Comparison of ENCODE assay signal across 10 cellular contexts in the genomic region with DNA sequence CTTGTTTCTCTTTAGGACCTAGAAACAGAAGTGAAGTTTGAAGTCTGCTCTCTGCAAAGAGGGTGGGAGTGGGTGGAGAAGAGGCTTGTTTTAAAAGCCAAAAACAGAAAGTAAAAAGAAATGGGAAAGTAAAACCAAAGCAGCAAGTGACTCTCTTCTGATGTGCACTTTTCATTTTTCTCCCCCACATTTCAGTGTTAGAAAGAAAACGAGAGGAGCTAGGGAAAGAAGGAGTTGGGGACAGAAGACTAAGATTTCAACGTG. TPM values are rescaled to one million over a fixed set of nuclear protein-coding genes. Genes with fewer than 3 reads are reported as not detected.
A peak's percentile ranks its signal among the peaks of the same experiment; 100 is the strongest.
DNase-seq lines count a peak whose midpoint lies in the region; ATAC-seq, FAIRE-seq and TF ChIP-seq lines count a peak whose summit lies in the region.
"Had no signal": no experiment of that assay in that cellular context is flagged by ENCODE, and none has a peak within 500 bp of the region (broad histone marks: within the 10 kb centered on the region; RNA-seq: fewer than 3 reads in every experiment).

No MANE protein-coding gene starts in this region.

- ATAC-seq in GM18519 (IDR thresholded peaks at IDR 0.05; ENCODE audit: low FRiP score, unreplicated experiment) (peak; percentile 39), HepG2 (no peak), HG03521 (IDR thresholded peaks at IDR 0.05; ENCODE audit: unreplicated experiment) (no peak), GM18520 (IDR thresholded peaks at IDR 0.05; ENCODE audit: unreplicated experiment) (no peak)

- H3K36me3 Mint-ChIP-seq in H9 (ENCODE audit: insufficient read depth in 1 of 3, low read depth in 3 of 3): peaks cover 7 to 40% (median 39%) of the 10 kb centered on the region in 3 experiments

- H3K4me3 Mint-ChIP-seq in H9: peak overlapping the region; percentile 75 to 86

- H3K27ac Mint-ChIP-seq in H9: peak overlapping the region; percentile 63 to 99 (median 94); a peak in 6 of 7 replicates

- no TSS peak for BruUV-seq in HepG2 (replicated peaks; lab: Mats Ljungman, UMichigan)

- H3K23ac ChIP-seq in H9 (ENCODE audit: insufficient read length, low read depth, low read length): no peak overlapping the region

- H3K4me3 ChIP-seq in SK-N-MC (peak overlapping the region; percentile 89), HepG2 (replicated peaks in 1 of 3; ENCODE audit: insufficient read depth in 1 of 3, low read depth in 2 of 3, low read length in 3 of 3) (peak overlapping the region in 1 of 3 experiments; percentile 37; a peak in 2 of 6 replicates)

- H4K91ac ChIP-seq in H9 (ENCODE audit: insufficient read length, low read depth, low read length): no peak overlapping the region

- TF ChIP-seq RAD21 in HepG2 (CRISPR knock-in tag; IDR thresholded peaks at IDR 0.05): no peak

- H4K8ac ChIP-seq in H9 (replicated peaks; ENCODE audit: insufficient read length, low read depth, low read length): no peak overlapping the region

- H3K4me2 ChIP-seq in H9 (ENCODE audit: insufficient read depth, insufficient read length, low read length): peak overlapping the region; percentile 84
- peak overlapping the region; percentile 77 for H3K4me2 ChIP-seq in HepG2 (ENCODE audit: low read depth, low read length)

- peaks cover 51 to 65% of the 10 kb centered on the region in 2 experiments for H3K4me1 Mint-ChIP-seq in H9

- no peak for FAIRE-seq in HepG2 (lab: Jason Lieb, UNC)

- H3K4ac ChIP-seq in H9 (ENCODE audit: low read depth, low read length): no peak overlapping the region

- intact Hi-C loops in HepG2 (cut with micrococcal nuclease; ENCODE audit: unreplicated experiment): no loop called here

- H3K9me3 Mint-ChIP-seq in H9: peaks cover 0 to 3% of the 10 kb centered on the region in 2 experiments; a peak in 2 of 5 replicates

- no peaks in the 10 kb centered on the region for H3K79me1 ChIP-seq in H9 (ENCODE audit: insufficient read depth, low read depth, low read length, poor library complexity, severe bottlenecking)

- no peak overlapping the region for H4K5ac ChIP-seq in H9 (ENCODE audit: insufficient read length, low read depth, low read length)

- H3K27ac ChIP-seq in H9 (ENCODE audit: insufficient read length, low read depth, low read length) (no peak overlapping the region), SK-N-MC (no peak overlapping the region), HepG2 (ENCODE audit: extremely low read length, insufficient read depth, low read length) (no peak overlapping the region)

- no peak overlapping the region for H2BK12ac ChIP-seq in H9 (ENCODE audit: insufficient read length, low read depth, low read length)

- H3K9me3 ChIP-seq in H9 (ENCODE audit: control insufficient read depth, low read depth, low read length) (no peaks in the 10 kb centered on the region), SK-N-MC (ENCODE audit: low read depth, low read length) (no peaks in the 10 kb centered on the region), HepG2 (ENCODE audit: low read length) (no peaks in the 10 kb centered on the region)

- CTCF ChIA-PET in HepG2 (lab: Yijun Ruan, JAX; ENCODE audit: low intra/inter-chr PET ratio, low total read pairs): no interaction called here

- no peak overlapping the region for H3T11ph ChIP-seq in H9 (ENCODE audit: low read length)

- H4K20me1 ChIP-seq in H9 (ENCODE audit: control insufficient read depth, insufficient read depth, insufficient read length) (no peaks in the 10 kb centered on the region), HepG2 (ENCODE audit: insufficient read depth, low read length) (no peaks in the 10 kb centered on the region)

- H3K79me2 ChIP-seq in H9 (ENCODE audit: insufficient read depth, low read length): no peaks in the 10 kb centered on the region
- H3K79me2 ChIP-seq in HepG2 (ENCODE audit: insufficient read depth, low read length): no peaks in the 10 kb centered on the region

- no peak overlapping the region for H3K56ac ChIP-seq in H9 (ENCODE audit: insufficient read length, low read depth, low read length)

- no peak overlapping the region for H3K18ac ChIP-seq in H9 (ENCODE audit: insufficient read length, low read depth, low read length)

- no peak overlapping the region for H2BK15ac ChIP-seq in H9 (ENCODE audit: low read depth, low read length)

- H3K9ac ChIP-seq in H9 (ENCODE audit: extremely low read depth, insufficient read length, low read length): no peak overlapping the region
- peak overlapping the region; percentile 82 for H3K9ac ChIP-seq in SK-N-MC (ENCODE audit: insufficient read length)
- no peak overlapping the region for H3K9ac ChIP-seq in HepG2 (ENCODE audit: insufficient read depth, low read depth, low read length)

- POLR2A ChIA-PET in HepG2 (lab: Yijun Ruan, JAX): no interaction called here

- TF ChIP-seq POLR2A in HepG2 (IDR thresholded peaks at IDR 0.05; ENCODE audit: insufficient read depth in 1 of 2, low read depth in 2 of 2, low read length in 2 of 2): no peak

- in situ Hi-C loops in HepG2 (cut with HindIII; ENCODE audit: extremely low pct_ligation_motif_present, low pct_unique_long_range_greater_than_20kb): no loop called here

- H3K27me3 ChIP-seq in H9 (ENCODE audit: insufficient read depth, low read length): peaks cover 11% of the 10 kb centered on the region; the same call in 1 of the 2 replicates
- peaks cover 4 to 22% of the 10 kb centered on the region in 2 experiments; a peak in 4 of 5 replicates for H3K27me3 ChIP-seq in HepG2 (ENCODE audit: control insufficient read depth in 1 of 2, insufficient read depth in 2 of 2, low read length in 2 of 2)

- no CpG with 5 or more reads among the region's 2 CpGs for WGBS in H9 (ENCODE audit: extremely low coverage, insufficient read length, low lambda C conversion rate)
- WGBS in HepG2 (ENCODE audit: low lambda C conversion rate): 8% methylated on average over 2 of the region's 2 CpGs

- H2BK20ac ChIP-seq in H9 (ENCODE audit: low read depth, low read length, poor library complexity, severe bottlenecking): no peak overlapping the region

- no peak for TF ChIP-seq CTCF in H9 (conservative IDR thresholded peaks at IDR 0.05)
- no peak for TF ChIP-seq CTCF in HepG2 (CRISPR knock-in tag; IDR thresholded peaks at IDR 0.05)

- DNase-seq in H9: no peak
- no peak for DNase-seq in SK-N-MC (ENCODE audit: low read depth, low spot score)
- DNase-seq in HepG2 (ENCODE audit: low spot score): no peak
- DNase-seq in NCI-H1048 (lab: John Stamatoyannopoulos, UW): no peak
- no peak for DNase-seq in cerebellum (ENCODE audit: low spot score)

- H3K4me1 ChIP-seq in H9 (ENCODE audit: insufficient read depth, low read length) (peaks cover 6% of the 10 kb centered on the region; the same call in 1 of the 2 replicates), HepG2 (ENCODE audit: insufficient read depth, low read length) (peaks cover 37% of the 10 kb centered on the region)

- H3K36me3 ChIP-seq in SK-N-MC (ENCODE audit: insufficient read depth, low read length) (no peaks in the 10 kb centered on the region), HepG2 (replicated peaks in 1 of 2; ENCODE audit: control insufficient read depth in 1 of 2, insufficient read depth in 2 of 2, low read length in 2 of 2) (no peaks in the 10 kb centered on the region)

- TF ChIP-seq EP300 in HepG2 (IDR thresholded peaks at IDR 0.05; ENCODE audit: low read depth in 2 of 2, low read length in 2 of 2) (no peak), HepG2 (CRISPR knock-in tag; IDR thresholded peaks at IDR 0.05; ENCODE audit: borderline replicate concordance) (no peak)

- H2BK5ac ChIP-seq in H9 (ENCODE audit: insufficient read length, low read length): no peak overlapping the region

- peaks cover 53% of the 10 kb centered on the region for H3K27me3 Mint-ChIP-seq in H9 (ENCODE audit: low read depth)

- H2AK5ac ChIP-seq in H9 (ENCODE audit: insufficient read length, low read length): no peak overlapping the region

- H2AFZ ChIP-seq in H9 (ENCODE audit: low read length) (no peak overlapping the region), HepG2 (ENCODE audit: low read length) (no peak overlapping the region)

- H3K23me2 ChIP-seq in H9 (ENCODE audit: insufficient read length, low read depth, low read length, poor library complexity, severe bottlenecking): peaks cover 14% of the 10 kb centered on the region

- H2BK120ac ChIP-seq in H9 (ENCODE audit: low read depth, low read length, poor library complexity, severe bottlenecking): no peak overlapping the region

- no peak overlapping the region for H3K14ac ChIP-seq in H9 (ENCODE audit: insufficient read depth, low read length)

RNA-seq across cellular contexts. Expression of a gene that starts 1.3 kb away (rescaled TPM):
- total RNA-seq in H9 (2021) (35.9 and 40.1 TPM in 2 replicates), HepG2 (2016; rRNA removed; fragmentation: Illumina TruSeq; extraction: Trizol) (not detected in 2 replicates), cerebellum (2.6 TPM)
- total RNA-seq in HepG2 (2016; cell fraction: cytosol; rRNA removed; fragmentation: Illumina TruSeq; extraction: Trizol; ENCODE audit: low read depth): not detected in 2 replicates
- total RNA-seq in HepG2 (2016; cell fraction: insoluble cytoplasmic fraction; rRNA removed; fragmentation: Illumina TruSeq; extraction: Trizol): not detected in 2 replicates
- total RNA-seq in HepG2 (2016; cell fraction: membrane; rRNA removed; fragmentation: Illumina TruSeq; extraction: Trizol): not detected in 2 replicates
- not detected in 2 replicates for total RNA-seq in HepG2 (2016; cell fraction: nucleus; rRNA removed; fragmentation: Illumina TruSeq; extraction: Trizol)
- polyA plus RNA-seq in HepG2 (2011; rRNA removed): 0.07 and 0.12 TPM in 2 replicates
- polyA plus RNA-seq in HepG2 (2011; cell fraction: cytosol; rRNA removed): not detected in 2 replicates
- polyA plus RNA-seq in HepG2 (2011; cell fraction: nucleus; rRNA removed): 0.29 TPM in 1 of 2 replicates, not detected in the other
- not detected in 2 replicates for polyA plus RNA-seq in HepG2 (2012)
- not detected in 2 replicates for polyA plus RNA-seq in HepG2 (2016; cell fraction: cytosol; fragmentation: Illumina TruSeq; extraction: Trizol; ENCODE audit: low read depth)
- polyA plus RNA-seq in HepG2 (2016; cell fraction: insoluble cytoplasmic fraction; fragmentation: Illumina TruSeq; extraction: Trizol; ENCODE audit: low read depth): not detected in 2 replicates
- polyA plus RNA-seq in HepG2 (2016; cell fraction: membrane; fragmentation: Illumina TruSeq; extraction: Trizol; ENCODE audit: low read depth): not detected in 2 replicates
- polyA plus RNA-seq in HepG2 (2016; cell fraction: nucleus; fragmentation: Illumina TruSeq; extraction: Trizol; ENCODE audit: insufficient read depth, low read depth): not detected in 2 replicates
- not detected in 2 replicates for polyA minus RNA-seq in HepG2 (2011; rRNA and poly(A)+ RNA removed; ENCODE audit: low replicate concordance)
- polyA minus RNA-seq in HepG2 (2011; cell fraction: cytosol; rRNA and poly(A)+ RNA removed): not detected in 2 replicates
- polyA minus RNA-seq in HepG2 (2011; cell fraction: nucleus; rRNA and poly(A)+ RNA removed): not detected in 2 replicates

RNA-seq across cellular contexts. Expression of a gene that starts 52.1 kb away (rescaled TPM):
- total RNA-seq in H9 (2021) (not detected in 2 replicates), HepG2 (2016; rRNA removed; fragmentation: Illumina TruSeq; extraction: Trizol) (not detected in 2 replicates), cerebellum (not detected)
- total RNA-seq in HepG2 (2016; cell fraction: cytosol; rRNA removed; fragmentation: Illumina TruSeq; extraction: Trizol; ENCODE audit: low read depth): not detected in 2 replicates
- not detected in 2 replicates for total RNA-seq in HepG2 (2016; cell fraction: insoluble cytoplasmic fraction; rRNA removed; fragmentation: Illumina TruSeq; extraction: Trizol)
- total RNA-seq in HepG2 (2016; cell fraction: membrane; rRNA removed; fragmentation: Illumina TruSeq; extraction: Trizol): not detected in 2 replicates
- not detected in 2 replicates for total RNA-seq in HepG2 (2016; cell fraction: nucleus; rRNA removed; fragmentation: Illumina TruSeq; extraction: Trizol)
- polyA plus RNA-seq in HepG2 (2011; rRNA removed): 0.05 TPM in 1 of 2 replicates, not detected in the other
- not detected in 2 replicates for polyA plus RNA-seq in HepG2 (2011; cell fraction: cytosol; rRNA removed)
- not detected in 2 replicates for polyA plus RNA-seq in HepG2 (2011; cell fraction: nucleus; rRNA removed)
- polyA plus RNA-seq in HepG2 (2012): not detected in 2 replicates
- not detected in 2 replicates for polyA plus RNA-seq in HepG2 (2016; cell fraction: cytosol; fragmentation: Illumina TruSeq; extraction: Trizol; ENCODE audit: low read depth)
- polyA plus RNA-seq in HepG2 (2016; cell fraction: insoluble cytoplasmic fraction; fragmentation: Illumina TruSeq; extraction: Trizol; ENCODE audit: low read depth): not detected in 2 replicates
- polyA plus RNA-seq in HepG2 (2016; cell fraction: membrane; fragmentation: Illumina TruSeq; extraction: Trizol; ENCODE audit: low read depth): not detected in 2 replicates
- not detected in 2 replicates for polyA plus RNA-seq in HepG2 (2016; cell fraction: nucleus; fragmentation: Illumina TruSeq; extraction: Trizol; ENCODE audit: insufficient read depth, low read depth)
- not detected in 2 replicates for polyA minus RNA-seq in HepG2 (2011; rRNA and poly(A)+ RNA removed; ENCODE audit: low replicate concordance)
- not detected in 2 replicates for polyA minus RNA-seq in HepG2 (2011; cell fraction: cytosol; rRNA and poly(A)+ RNA removed)
- not detected in 2 replicates for polyA minus RNA-seq in HepG2 (2011; cell fraction: nucleus; rRNA and poly(A)+ RNA removed)
- total RNA-seq: myocyte, NCI-H460 had no signal

Comparison
In these comparisons a context has a peak if more than half of its experiments do, and no peak if none do; other contexts are left out.
1. RNA of a gene that starts 1.3 kb away (total RNA-seq): 35.9 to 40.1 TPM in H9; 2.6 TPM in cerebellum (single experiment) and not detected in HepG2; every median in the first group is over 10 times any median in the second.